10 cellular contexts compared by ENCODE assay signal in genomic region chr16:50121721-50122445, GRCh38. TPM values are rescaled to one million over a fixed set of nuclear protein-coding genes. Genes with fewer than 3 reads are reported as not detected.
DNase-seq lines count a peak whose midpoint lies in the region; ATAC-seq and TF ChIP-seq lines count a peak whose summit lies in the region.
"Had no signal": no experiment of that assay in that cellular context is flagged by ENCODE, and none has a peak within 500 bp of the region (broad histone marks: within the 10 kb centered on the region; RNA-seq: fewer than 3 reads in every experiment).

No MANE protein-coding gene starts in this region.

- H3K36me3 Mint-ChIP-seq in activated T-helper 17 cell treated with anti-CD3 and anti-CD28 coated beads, Interleukin-2, amount 50 U/mL, for 72 hours (ENCODE audit: low read depth): no peaks in the 10 kb centered on the region
- H3K36me3 Mint-ChIP-seq in progenitor cell of endocrine pancreas (ENCODE audit: insufficient read depth): no peaks in the 10 kb centered on the region
- H3K36me3 Mint-ChIP-seq: IgD-negative memory B cell had no signal

- H3K4me1 Mint-ChIP-seq in activated T-helper 17 cell treated with anti-CD3 and anti-CD28 coated beads, Interleukin-2, amount 50 U/mL, for 72 hours: peaks cover 12% of the 10 kb centered on the region
- H3K4me1 Mint-ChIP-seq in progenitor cell of endocrine pancreas (ENCODE audit: low read depth): peaks cover 3% of the 10 kb centered on the region
- H3K4me1 Mint-ChIP-seq: nephron progenitor cell had no signal

- peak overlapping the region; percentile 44 for H3K27ac Mint-ChIP-seq in activated T-helper 17 cell treated with anti-CD3 and anti-CD28 coated beads, Interleukin-2, amount 50 U/mL, for 72 hours
- H3K27ac Mint-ChIP-seq in progenitor cell of endocrine pancreas: no peak overlapping the region
- H3K27ac Mint-ChIP-seq: IgD-negative memory B cell, nephron progenitor cell had no signal

- H3K9me3 Mint-ChIP-seq in activated T-helper 17 cell treated with anti-CD3 and anti-CD28 coated beads, Interleukin-2, amount 50 U/mL, for 72 hours: no peaks in the 10 kb centered on the region
- peaks cover 4% of the 10 kb centered on the region for H3K9me3 Mint-ChIP-seq in progenitor cell of endocrine pancreas (ENCODE audit: low read depth)

- TF ChIP-seq CTCF in progenitor cell of endocrine pancreas (IDR thresholded peaks at IDR 0.05; ENCODE audit: unreplicated experiment): no peak

- no peaks in the 10 kb centered on the region for H3K27me3 Mint-ChIP-seq in activated T-helper 17 cell treated with anti-CD3 and anti-CD28 coated beads, Interleukin-2, amount 50 U/mL, for 72 hours
- no peaks in the 10 kb centered on the region for H3K27me3 Mint-ChIP-seq in progenitor cell of endocrine pancreas

- H3K4me3 Mint-ChIP-seq in activated T-helper 17 cell treated with anti-CD3 and anti-CD28 coated beads, Interleukin-2, amount 50 U/mL, for 72 hours: peak overlapping the region; percentile 23
- H3K4me3 Mint-ChIP-seq in progenitor cell of endocrine pancreas (ENCODE audit: low read depth): no peak overlapping the region
- H3K4me3 Mint-ChIP-seq: nephron progenitor cell had no signal

- ATAC-seq in HG03280 (IDR thresholded peaks at IDR 0.05; ENCODE audit: unreplicated experiment): peak; percentile 52
- peak; percentile 84 for ATAC-seq in activated T-helper 17 cell treated with anti-CD3 and anti-CD28 coated beads, Interleukin-2, amount 50 U/mL, for 72 hours (replicated peaks)

- DNase-seq in COLO668 (lab: John Stamatoyannopoulos, UW; ENCODE audit: unreplicated experiment): peak; percentile 4
- peak; percentile 3 for DNase-seq in GM19240 (ENCODE audit: insufficient read length, low spot score)
- DNase-seq in NK-92 (lab: John Stamatoyannopoulos, UW; ENCODE audit: unreplicated experiment): no peak
- no peak for DNase-seq in SKM-1 (lab: John Stamatoyannopoulos, UW; ENCODE audit: unreplicated experiment)
- DNase-seq in NOMO-1 treated with dmso at 0.1 percent for 144 hours (lab: John Stamatoyannopoulos, UW; ENCODE audit: unreplicated experiment): no peak
- no peak for DNase-seq in progenitor cell of endocrine pancreas (ENCODE audit: low spot score, unreplicated experiment)
- DNase-seq: nephron progenitor cell had no signal

RNA-seq across cellular contexts. Expression of gene TENT4B, which starts 31.2 kb away (rescaled TPM):
- total RNA-seq in activated T-helper 17 cell treated with anti-CD3 and anti-CD28 coated beads, Interleukin-2, amount 50 U/mL, for 72 hours: 10 to 100 TPM; 16.3 to 31.5 TPM
- total RNA-seq in progenitor cell of endocrine pancreas: 13.5 TPM in 2 replicates

RNA-seq across cellular contexts. Expression of gene HEATR3, which starts 56.1 kb away (rescaled TPM):
- 10 to 100 TPM; 23.3 to 46.7 TPM for total RNA-seq in activated T-helper 17 cell treated with anti-CD3 and anti-CD28 coated beads, Interleukin-2, amount 50 U/mL, for 72 hours
- 18.1 and 19.6 TPM in 2 replicates for total RNA-seq in progenitor cell of endocrine pancreas

Comparison
In these comparisons a context has a peak if more than half of its experiments do, and no peak if none do; other contexts are left out.
1. DNase-seq: peak in COLO668 (single experiment) and GM19240 (single experiment); none in NK-92 (single experiment), SKM-1 (single experiment), NOMO-1 treated with dmso at 0.1 percent for 144 hours (single experiment) and progenitor cell of endocrine pancreas (single experiment).